18 cellular contexts compared by ENCODE assay signal in genomic region chr10:60788543-60788942, GRCh38.
"Had no signal": no experiment of that assay in that cellular context is flagged by ENCODE, and none has a peak within 500 bp of the region (broad histone marks: within the 10 kb centered on the region; RNA-seq: fewer than 3 reads in every experiment).

No MANE protein-coding gene starts in this region.

- H3K36me3 Mint-ChIP-seq: naive B cell had no signal

- H3K4me3 ChIP-seq: body of pancreas, heart left ventricle, tibial artery had no signal

- H3K4me1 ChIP-seq: body of pancreas, heart left ventricle, tibial artery had no signal

- H3K4me3 Mint-ChIP-seq: naive B cell; stimulated activated naive B cell treated with anti-CD40 and anti-IgM and Interleukin-4, amounts not matched to agents 10 μg/mL and 1 μg/mL and 100 μg/mL, for 72 hours had no signal

- DNase-seq: activated effector memory CD4-positive, alpha-beta T cell treated with anti-CD3 and anti-CD28 coated beads, Interleukin-2, amount 50 U/mL, for 16 hours; activated T-cell treated with anti-CD3 and anti-CD28 coated beads, Interleukin-2, amount 50 U/mL, for 1 hour; amygdala; body of pancreas; effector CD8-positive, alpha-beta T cell; heart left ventricle; naive B cell; posterior cingulate gyrus; retina; stimulated activated CD4-positive, alpha-beta T cell treated with anti-CD3 and anti-CD28 coated beads, Interleukin-15, amount 100 ng/mL, for 24 hours; stimulated activated CD4-positive, alpha-beta T cell treated with anti-CD3 and anti-CD28 coated beads, Interleukin-4, amount 100 ng/mL, for 1 hour; stimulated activated naive B cell treated with anti-CD40 and anti-IgM and Interleukin-4, amounts not matched to agents 10 μg/mL and 1 μg/mL and 100 μg/mL, for 72 hours; T1000; tibial artery had no signal

- H3K27me3 Mint-ChIP-seq: naive B cell; stimulated activated naive B cell treated with anti-CD40 and anti-IgM and Interleukin-4, amounts not matched to agents 10 μg/mL and 1 μg/mL and 100 μg/mL, for 72 hours had no signal

- H3K27ac Mint-ChIP-seq: activated naive CD4-positive, alpha-beta T cell treated with anti-CD3 and anti-CD28 coated beads, Interleukin-2, amount 50 U/mL, for 72 hours; stimulated activated naive B cell treated with anti-CD40 and anti-IgM and Interleukin-4, amounts not matched to agents 10 μg/mL and 1 μg/mL and 100 μg/mL, for 72 hours had no signal

- H3K9me3 Mint-ChIP-seq: activated naive CD4-positive, alpha-beta T cell treated with anti-CD3 and anti-CD28 coated beads, Interleukin-2, amount 50 U/mL, for 72 hours; naive B cell; stimulated activated naive B cell treated with anti-CD40 and anti-IgM and Interleukin-4, amounts not matched to agents 10 μg/mL and 1 μg/mL and 100 μg/mL, for 72 hours had no signal

- H3K36me3 ChIP-seq: heart left ventricle, tibial artery had no signal

- ATAC-seq: activated CD4-positive, CD25-positive, alpha-beta regulatory T cell treated with anti-CD3 and anti-CD28 coated beads, Interleukin-2, amount 50 U/mL, for 24 hours; activated naive CD4-positive, alpha-beta T cell treated with anti-CD3 and anti-CD28 coated beads, Interleukin-2, amount 50 U/mL, for 72 hours; body of pancreas; heart left ventricle; left lobe of liver; stimulated activated naive B cell treated with anti-CD40 and anti-IgM and Interleukin-4, amounts not matched to agents 10 μg/mL and 1 μg/mL and 100 μg/mL, for 72 hours had no signal

- H3K27me3 ChIP-seq: body of pancreas, heart left ventricle, neutrophil, tibial artery had no signal

- H3K27ac ChIP-seq: body of pancreas, heart left ventricle, neutrophil, tibial artery had no signal

- H3K9me3 ChIP-seq: body of pancreas, heart left ventricle, neutrophil, tibial artery had no signal
